21 cellular contexts compared by ENCODE assay signal in the genomic region with DNA sequence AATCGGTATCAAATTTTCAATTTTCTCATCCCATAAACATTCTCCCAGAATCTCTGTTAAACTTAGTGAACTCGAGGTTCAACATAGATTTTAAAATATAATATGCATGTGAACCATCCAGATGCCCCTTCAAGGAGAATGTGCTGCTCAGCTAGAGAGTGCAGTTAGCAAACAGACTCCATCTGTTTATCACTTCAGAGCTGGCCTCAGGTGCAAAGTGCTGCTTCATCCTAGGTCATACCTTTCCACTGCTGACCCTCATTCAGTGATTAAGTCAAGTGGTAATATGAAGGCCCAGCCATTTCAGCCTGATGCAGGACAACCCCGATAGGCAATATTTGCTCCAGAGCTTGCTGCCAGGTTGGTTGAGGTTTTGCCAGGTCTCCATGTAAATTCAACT.
"Had no signal": no experiment of that assay in that cellular context is flagged by ENCODE, and none has a peak within 500 bp of the region (broad histone marks: within the 10 kb centered on the region; RNA-seq: fewer than 3 reads in every experiment).

No MANE protein-coding gene starts in this region.

- H3K36me3 Mint-ChIP-seq: type B pancreatic cell had no signal

- H3K9me3 Mint-ChIP-seq: endodermal cell, nephron progenitor cell, type B pancreatic cell had no signal

- H3K27ac Mint-ChIP-seq: dendritic cell treated with granulocyte-macrophage colony-stimulating factor and Interleukin-4, amounts not matched to agents 40 ng/mL and 50 ng/mL, for 4 days; endodermal cell; naive thymus-derived CD8-positive, alpha-beta T cell; nephron progenitor cell; stimulated activated memory B cell treated with anti-CD40 and anti-IgM and Interleukin-4, amounts not matched to agents 10 μg/mL and 1 μg/mL and 100 μg/mL, for 72 hours; type B pancreatic cell had no signal

- H3K27me3 Mint-ChIP-seq: dendritic cell treated with granulocyte-macrophage colony-stimulating factor and Interleukin-4, amounts not matched to agents 40 ng/mL and 50 ng/mL, for 4 days; naive thymus-derived CD8-positive, alpha-beta T cell; stimulated activated memory B cell treated with anti-CD40 and anti-IgM and Interleukin-4, amounts not matched to agents 10 μg/mL and 1 μg/mL and 100 μg/mL, for 72 hours; type B pancreatic cell had no signal

- ATAC-seq: esophagus mucosa; gastrocnemius medialis; left ventricle myocardium superior; lower lobe of right lung; naive thymus-derived CD8-positive, alpha-beta T cell; stimulated activated memory B cell treated with anti-CD40 and anti-IgM and Interleukin-4, amounts not matched to agents 10 μg/mL and 1 μg/mL and 100 μg/mL, for 72 hours; stimulated activated naive CD8-positive, alpha-beta T cell treated with anti-CD3 and anti-CD28 coated beads, Interleukin-15, Interleukin-2, amounts not matched to agents 100 U/mL and 50 U/mL, for 24 hours had no signal

- DNase-seq: effector CD8-positive, alpha-beta T cell; endodermal cell; foreskin fibroblast; gastrocnemius medialis; head of caudate nucleus; left ventricle myocardium superior; lower lobe of right lung; naive thymus-derived CD8-positive, alpha-beta T cell; nephron progenitor cell; nucleus accumbens; sigmoid colon; stimulated activated CD4-positive, alpha-beta T cell treated with anti-CD3 and anti-CD28 coated beads, Interleukin-2, amount 100 ng/mL, for 24 hours; stimulated activated CD4-positive, alpha-beta T cell treated with anti-CD3 and anti-CD28 coated beads, Interleukin-4, amount 100 ng/mL, for 24 hours; stimulated activated naive CD8-positive, alpha-beta T cell treated with anti-CD3 and anti-CD28 coated beads, Interleukin-15, Interleukin-2, amounts not matched to agents 100 U/mL and 50 U/mL, for 24 hours; substantia nigra; testis; tibial artery had no signal

- H3K4me1 Mint-ChIP-seq: nephron progenitor cell had no signal

- H3K4me3 Mint-ChIP-seq: dendritic cell treated with granulocyte-macrophage colony-stimulating factor and Interleukin-4, amounts not matched to agents 40 ng/mL and 50 ng/mL, for 4 days; endodermal cell; naive thymus-derived CD8-positive, alpha-beta T cell; nephron progenitor cell; stimulated activated memory B cell treated with anti-CD40 and anti-IgM and Interleukin-4, amounts not matched to agents 10 μg/mL and 1 μg/mL and 100 μg/mL, for 72 hours; type B pancreatic cell had no signal
